Comparison of ENCODE assay signal across 10 cellular contexts in genomic region chr9:120383999-120384924, GRCh38.
DNase-seq lines count a peak whose midpoint lies in the region; ATAC-seq and TF ChIP-seq lines count a peak whose summit lies in the region.
"Had no signal": no experiment of that assay in that cellular context is flagged by ENCODE, and none has a peak within 500 bp of the region (broad histone marks: within the 10 kb centered on the region; RNA-seq: fewer than 3 reads in every experiment).

No MANE protein-coding gene starts in this region.

- ATAC-seq in HG02981 (IDR thresholded peaks at IDR 0.05; ENCODE audit: unreplicated experiment) = no peak
- ATAC-seq in HG03196 (IDR thresholded peaks at IDR 0.05; ENCODE audit: unreplicated experiment) = no peak
- no peak for ATAC-seq in GM21717 (IDR thresholded peaks at IDR 0.05; ENCODE audit: unreplicated experiment)

- no peaks in the 10 kb centered on the region for H3K27me3 Mint-ChIP-seq in chondrocyte (ENCODE audit: low read depth)
- H3K27me3 Mint-ChIP-seq: activated naive CD4-positive, alpha-beta T cell treated with anti-CD3 and anti-CD28 coated beads, Interleukin-2, amount 10 ng/mL, durations not matched to agents 7 days and 5 days had no signal

- H3K9me3 Mint-ChIP-seq in chondrocyte (ENCODE audit: low read depth) = peaks cover 2% of the 10 kb centered on the region

- peak; percentile 11 for TF ChIP-seq CTCF in chondrocyte (IDR thresholded peaks at IDR 0.05)

- DNase-seq in AG20443 (ENCODE audit: low spot score) (peak; percentile 80), NCI-H146 treated with DMSO at 0.1 percent for 48 hours (lab: John Stamatoyannopoulos, UW; ENCODE audit: unreplicated experiment) (peak; percentile 62), chondrocyte (ENCODE audit: low spot score) (no peak), myocyte (ENCODE audit: low read depth) (peak; percentile 81), cerebellar cortex (ENCODE audit: low spot score) (no peak)
- DNase-seq: activated naive CD4-positive, alpha-beta T cell treated with anti-CD3 and anti-CD28 coated beads, Interleukin-2, amount 10 ng/mL, durations not matched to agents 7 days and 5 days; stimulated activated CD4-positive, alpha-beta T cell treated with anti-CD3 and anti-CD28 coated beads, Interleukin-2, amount 100 ng/mL, for 24 hours had no signal

- peak overlapping the region; percentile 86 for H3K27ac Mint-ChIP-seq in chondrocyte (ENCODE audit: unreplicated experiment)
- H3K27ac Mint-ChIP-seq: activated naive CD4-positive, alpha-beta T cell treated with anti-CD3 and anti-CD28 coated beads, Interleukin-2, amount 10 ng/mL, durations not matched to agents 7 days and 5 days had no signal

- peaks cover 52% of the 10 kb centered on the region for H3K4me1 Mint-ChIP-seq in chondrocyte (ENCODE audit: low read depth)
- H3K4me1 Mint-ChIP-seq: activated naive CD4-positive, alpha-beta T cell treated with anti-CD3 and anti-CD28 coated beads, Interleukin-2, amount 10 ng/mL, durations not matched to agents 7 days and 5 days had no signal

- peaks cover 6% of the 10 kb centered on the region for H3K36me3 Mint-ChIP-seq in chondrocyte (ENCODE audit: low read depth)

- H3K4me3 Mint-ChIP-seq in chondrocyte (ENCODE audit: unreplicated experiment) = no peak overlapping the region
- H3K4me3 Mint-ChIP-seq: activated naive CD4-positive, alpha-beta T cell treated with anti-CD3 and anti-CD28 coated beads, Interleukin-2, amount 10 ng/mL, durations not matched to agents 7 days and 5 days had no signal

Comparison
In these comparisons a context has a peak if more than half of its experiments do, and no peak if none do; other contexts are left out.
1. DNase-seq: peak in AG20443 (single experiment), NCI-H146 treated with DMSO at 0.1 percent for 48 hours (single experiment) and myocyte (single experiment); none in chondrocyte (single experiment) and cerebellar cortex (single experiment).